Comparison of ENCODE assay signal across 8 cellular contexts in genomic region chr19:22545751-22546150, GRCh38.
DNase-seq lines count a peak whose midpoint lies in the region; ATAC-seq and TF ChIP-seq lines count a peak whose summit lies in the region.

No MANE protein-coding gene starts in this region.

- H3K4me3 Mint-ChIP-seq in CD14-positive monocyte: no peak overlapping the region
- H3K4me3 Mint-ChIP-seq in GM23338: no peak overlapping the region

- no peaks in the 10 kb centered on the region for H3K79me2 ChIP-seq in GM23338 (replicated peaks; ENCODE audit: insufficient read depth)

- intact Hi-C loops in CD14-positive monocyte (cut with micrococcal nuclease): no loop called here
- intact Hi-C loops in left ventricle myocardium inferior (cut with micrococcal nuclease): no loop called here

- ATAC-seq in GM23338: no peak
- no peak for ATAC-seq in GM18861 (IDR thresholded peaks at IDR 0.05; ENCODE audit: unreplicated experiment)
- ATAC-seq in HG02870 (IDR thresholded peaks at IDR 0.05; ENCODE audit: unreplicated experiment): no peak

- H3K9me3 Mint-ChIP-seq in CD14-positive monocyte (peaks cover 17 to 67% (median 45%) of the 10 kb centered on the region in 7 donors), GM23338 (peaks cover 96% of the 10 kb centered on the region)

- H3K4me3 ChIP-seq in GM23338: no peak overlapping the region
- no peak overlapping the region for H3K4me3 ChIP-seq in left ventricle myocardium inferior

- H3K4me1 ChIP-seq in GM23338 (ENCODE audit: insufficient read depth) (no peaks in the 10 kb centered on the region), left ventricle myocardium inferior (no peaks in the 10 kb centered on the region)

- H3K9me2 ChIP-seq in GM23338 (ENCODE audit: insufficient read depth): no peaks in the 10 kb centered on the region

- TF ChIP-seq CTCF in CD14-positive monocyte (IDR thresholded peaks at IDR 0.05): peak; percentile 21
- TF ChIP-seq CTCF in GM23338 (conservative IDR thresholded peaks at IDR 0.05; ENCODE audit: low read depth in 2 of 2): peak; percentile 68
- TF ChIP-seq CTCF in left ventricle myocardium inferior (IDR thresholded peaks at IDR 0.05; ENCODE audit: borderline replicate concordance): peak; percentile 69

- no peaks in the 10 kb centered on the region for H3K36me3 Mint-ChIP-seq in CD14-positive monocyte
- H3K36me3 Mint-ChIP-seq in GM23338 (ENCODE audit: low read depth): peaks cover 57% of the 10 kb centered on the region

- H3K27ac ChIP-seq in GM23338 (ENCODE audit: low read depth) (no peak overlapping the region), left ventricle myocardium inferior (replicated peaks) (no peak overlapping the region)

- DNase-seq in CD14-positive monocyte (ENCODE audit: low spot score): no peak
- peak; percentile 67 for DNase-seq in GM23338 (ENCODE audit: low spot score)
- DNase-seq in SKM-1 treated with dmso at 0.1 percent for 144 hours (lab: John Stamatoyannopoulos, UW; ENCODE audit: unreplicated experiment): peak; percentile 27
- DNase-seq in left ventricle myocardium inferior: peak; percentile 22
- DNase-seq in stimulated activated CD4-positive, alpha-beta T cell treated with anti-CD3 and anti-CD28 coated beads, TNF-alpha, amount 100 ng/mL, for 48 hours (ENCODE audit: low read depth in 3 of 3): peak in 2 of 3 donors; percentile 8 to 32
- DNase-seq in occipital lobe (lab: John Stamatoyannopoulos, UW): no peak

- 0 out of 2 replicates have a peak, but pooled peaks cover 5% of the 10 kb centered on the region for H3K36me3 ChIP-seq in GM23338 (ENCODE audit: insufficient read depth)
- no peaks in the 10 kb centered on the region for H3K36me3 ChIP-seq in left ventricle myocardium inferior

- no peak overlapping the region for H2AFZ ChIP-seq in GM23338

- H3K27me3 ChIP-seq in GM23338 (ENCODE audit: insufficient read depth) (no peaks in the 10 kb centered on the region), left ventricle myocardium inferior (ENCODE audit: low read depth) (no peaks in the 10 kb centered on the region)

- H3K27ac Mint-ChIP-seq in CD14-positive monocyte: no peak overlapping the region
- H3K27ac Mint-ChIP-seq in GM23338: no peak overlapping the region

- no peaks in the 10 kb centered on the region for H3F3A ChIP-seq in GM23338 (replicated peaks; ENCODE audit: low read depth)

- H3K27me3 Mint-ChIP-seq in CD14-positive monocyte (ENCODE audit: low read depth in 3 of 3) (peaks cover 0 to 2% (median 1%) of the 10 kb centered on the region in 3 donors), GM23338 (ENCODE audit: insufficient read depth, low read depth, poor library complexity) (peaks cover 8% of the 10 kb centered on the region)

- H3K4me2 ChIP-seq in GM23338: no peak overlapping the region

- no peaks in the 10 kb centered on the region for H3K4me1 Mint-ChIP-seq in CD14-positive monocyte
- H3K4me1 Mint-ChIP-seq in GM23338: no peaks in the 10 kb centered on the region

- peaks cover 26% of the 10 kb centered on the region for H3K9me3 ChIP-seq in left ventricle myocardium inferior (replicated peaks)

- H4K20me1 ChIP-seq in GM23338 (replicated peaks; ENCODE audit: insufficient read depth): no peaks in the 10 kb centered on the region

TF ChIP-seq in GM23338, 12 proteins besides CTCF, POLR2A, EP300 and RAD21 (continues in another document):
- TF ChIP-seq, protein P1, sequence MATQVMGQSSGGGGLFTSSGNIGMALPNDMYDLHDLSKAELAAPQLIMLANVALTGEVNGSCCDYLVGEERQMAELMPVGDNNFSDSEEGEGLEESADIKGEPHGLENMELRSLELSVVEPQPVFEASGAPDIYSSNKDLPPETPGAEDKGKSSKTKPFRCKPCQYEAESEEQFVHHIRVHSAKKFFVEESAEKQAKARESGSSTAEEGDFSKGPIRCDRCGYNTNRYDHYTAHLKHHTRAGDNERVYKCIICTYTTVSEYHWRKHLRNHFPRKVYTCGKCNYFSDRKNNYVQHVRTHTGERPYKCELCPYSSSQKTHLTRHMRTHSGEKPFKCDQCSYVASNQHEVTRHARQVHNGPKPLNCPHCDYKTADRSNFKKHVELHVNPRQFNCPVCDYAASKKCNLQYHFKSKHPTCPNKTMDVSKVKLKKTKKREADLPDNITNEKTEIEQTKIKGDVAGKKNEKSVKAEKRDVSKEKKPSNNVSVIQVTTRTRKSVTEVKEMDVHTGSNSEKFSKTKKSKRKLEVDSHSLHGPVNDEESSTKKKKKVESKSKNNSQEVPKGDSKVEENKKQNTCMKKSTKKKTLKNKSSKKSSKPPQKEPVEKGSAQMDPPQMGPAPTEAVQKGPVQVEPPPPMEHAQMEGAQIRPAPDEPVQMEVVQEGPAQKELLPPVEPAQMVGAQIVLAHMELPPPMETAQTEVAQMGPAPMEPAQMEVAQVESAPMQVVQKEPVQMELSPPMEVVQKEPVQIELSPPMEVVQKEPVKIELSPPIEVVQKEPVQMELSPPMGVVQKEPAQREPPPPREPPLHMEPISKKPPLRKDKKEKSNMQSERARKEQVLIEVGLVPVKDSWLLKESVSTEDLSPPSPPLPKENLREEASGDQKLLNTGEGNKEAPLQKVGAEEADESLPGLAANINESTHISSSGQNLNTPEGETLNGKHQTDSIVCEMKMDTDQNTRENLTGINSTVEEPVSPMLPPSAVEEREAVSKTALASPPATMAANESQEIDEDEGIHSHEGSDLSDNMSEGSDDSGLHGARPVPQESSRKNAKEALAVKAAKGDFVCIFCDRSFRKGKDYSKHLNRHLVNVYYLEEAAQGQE (IDR thresholded peaks at IDR 0.05; ENCODE audit: unreplicated experiment): no peak
- TF ChIP-seq, protein P2, sequence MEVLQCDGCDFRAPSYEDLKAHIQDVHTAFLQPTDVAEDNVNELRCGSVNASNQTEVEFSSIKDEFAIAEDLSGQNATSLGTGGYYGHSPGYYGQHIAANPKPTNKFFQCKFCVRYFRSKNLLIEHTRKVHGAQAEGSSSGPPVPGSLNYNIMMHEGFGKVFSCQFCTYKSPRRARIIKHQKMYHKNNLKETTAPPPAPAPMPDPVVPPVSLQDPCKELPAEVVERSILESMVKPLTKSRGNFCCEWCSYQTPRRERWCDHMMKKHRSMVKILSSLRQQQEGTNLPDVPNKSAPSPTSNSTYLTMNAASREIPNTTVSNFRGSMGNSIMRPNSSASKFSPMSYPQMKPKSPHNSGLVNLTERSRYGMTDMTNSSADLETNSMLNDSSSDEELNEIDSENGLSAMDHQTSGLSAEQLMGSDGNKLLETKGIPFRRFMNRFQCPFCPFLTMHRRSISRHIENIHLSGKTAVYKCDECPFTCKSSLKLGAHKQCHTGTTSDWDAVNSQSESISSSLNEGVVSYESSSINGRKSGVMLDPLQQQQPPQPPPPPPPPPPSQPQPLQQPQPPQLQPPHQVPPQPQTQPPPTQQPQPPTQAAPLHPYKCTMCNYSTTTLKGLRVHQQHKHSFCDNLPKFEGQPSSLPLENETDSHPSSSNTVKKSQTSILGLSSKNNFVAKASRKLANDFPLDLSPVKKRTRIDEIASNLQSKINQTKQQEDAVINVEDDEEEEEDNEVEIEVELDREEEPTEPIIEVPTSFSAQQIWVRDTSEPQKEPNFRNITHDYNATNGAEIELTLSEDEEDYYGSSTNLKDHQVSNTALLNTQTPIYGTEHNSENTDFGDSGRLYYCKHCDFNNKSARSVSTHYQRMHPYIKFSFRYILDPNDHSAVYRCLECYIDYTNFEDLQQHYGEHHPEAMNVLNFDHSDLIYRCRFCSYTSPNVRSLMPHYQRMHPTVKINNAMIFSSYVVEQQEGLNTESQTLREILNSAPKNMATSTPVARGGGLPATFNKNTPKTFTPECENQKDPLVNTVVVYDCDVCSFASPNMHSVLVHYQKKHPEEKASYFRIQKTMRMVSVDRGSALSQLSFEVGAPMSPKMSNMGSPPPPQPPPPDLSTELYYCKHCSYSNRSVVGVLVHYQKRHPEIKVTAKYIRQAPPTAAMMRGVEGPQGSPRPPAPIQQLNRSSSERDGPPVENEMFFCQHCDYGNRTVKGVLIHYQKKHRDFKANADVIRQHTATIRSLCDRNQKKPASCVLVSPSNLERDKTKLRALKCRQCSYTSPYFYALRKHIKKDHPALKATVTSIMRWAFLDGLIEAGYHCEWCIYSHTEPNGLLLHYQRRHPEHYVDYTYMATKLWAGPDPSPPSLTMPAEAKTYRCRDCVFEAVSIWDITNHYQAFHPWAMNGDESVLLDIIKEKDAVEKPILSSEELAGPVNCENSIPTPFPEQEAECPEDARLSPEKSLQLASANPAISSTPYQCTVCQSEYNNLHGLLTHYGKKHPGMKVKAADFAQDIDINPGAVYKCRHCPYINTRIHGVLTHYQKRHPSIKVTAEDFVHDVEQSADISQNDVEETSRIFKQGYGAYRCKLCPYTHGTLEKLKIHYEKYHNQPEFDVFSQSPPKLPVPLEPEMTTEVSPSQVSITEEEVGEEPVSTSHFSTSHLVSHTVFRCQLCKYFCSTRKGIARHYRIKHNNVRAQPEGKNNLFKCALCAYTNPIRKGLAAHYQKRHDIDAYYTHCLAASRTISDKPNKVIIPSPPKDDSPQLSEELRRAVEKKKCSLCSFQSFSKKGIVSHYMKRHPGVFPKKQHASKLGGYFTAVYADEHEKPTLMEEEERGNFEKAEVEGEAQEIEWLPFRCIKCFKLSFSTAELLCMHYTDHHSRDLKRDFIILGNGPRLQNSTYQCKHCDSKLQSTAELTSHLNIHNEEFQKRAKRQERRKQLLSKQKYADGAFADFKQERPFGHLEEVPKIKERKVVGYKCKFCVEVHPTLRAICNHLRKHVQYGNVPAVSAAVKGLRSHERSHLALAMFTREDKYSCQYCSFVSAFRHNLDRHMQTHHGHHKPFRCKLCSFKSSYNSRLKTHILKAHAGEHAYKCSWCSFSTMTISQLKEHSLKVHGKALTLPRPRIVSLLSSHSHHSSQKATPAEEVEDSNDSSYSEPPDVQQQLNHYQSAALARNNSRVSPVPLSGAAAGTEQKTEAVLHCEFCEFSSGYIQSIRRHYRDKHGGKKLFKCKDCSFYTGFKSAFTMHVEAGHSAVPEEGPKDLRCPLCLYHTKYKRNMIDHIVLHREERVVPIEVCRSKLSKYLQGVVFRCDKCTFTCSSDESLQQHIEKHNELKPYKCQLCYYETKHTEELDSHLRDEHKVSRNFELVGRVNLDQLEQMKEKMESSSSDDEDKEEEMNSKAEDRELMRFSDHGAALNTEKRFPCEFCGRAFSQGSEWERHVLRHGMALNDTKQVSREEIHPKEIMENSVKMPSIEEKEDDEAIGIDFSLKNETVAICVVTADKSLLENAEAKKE (CRISPR knock-in tag; IDR thresholded peaks at IDR 0.05): no peak
- TF ChIP-seq CREB1 (CRISPR knock-in tag; IDR thresholded peaks at IDR 0.05; ENCODE audit: low read depth) (no peak), ETS1 (IDR thresholded peaks at IDR 0.05) (no peak), ZNF331 (CRISPR knock-in tag; IDR thresholded peaks at IDR 0.05; ENCODE audit: low read depth) (no peak)

Comparison
In these comparisons a context has a peak if more than half of its experiments do, and no peak if none do; other contexts are left out.
1. DNase-seq: peak in GM23338 (single experiment), SKM-1 treated with dmso at 0.1 percent for 144 hours (single experiment), left ventricle myocardium inferior (single experiment) and stimulated activated CD4-positive, alpha-beta T cell treated with anti-CD3 and anti-CD28 coated beads, TNF-alpha, amount 100 ng/mL, for 48 hours (2 of 3); none in CD14-positive monocyte (single experiment) and occipital lobe (single experiment).
2. Peak in every context shown above with its lines, with median percentiles within 50 percentile points of each other: CTCF ChIP-seq.